24 cellular contexts compared by ENCODE assay signal in the genomic region with DNA sequence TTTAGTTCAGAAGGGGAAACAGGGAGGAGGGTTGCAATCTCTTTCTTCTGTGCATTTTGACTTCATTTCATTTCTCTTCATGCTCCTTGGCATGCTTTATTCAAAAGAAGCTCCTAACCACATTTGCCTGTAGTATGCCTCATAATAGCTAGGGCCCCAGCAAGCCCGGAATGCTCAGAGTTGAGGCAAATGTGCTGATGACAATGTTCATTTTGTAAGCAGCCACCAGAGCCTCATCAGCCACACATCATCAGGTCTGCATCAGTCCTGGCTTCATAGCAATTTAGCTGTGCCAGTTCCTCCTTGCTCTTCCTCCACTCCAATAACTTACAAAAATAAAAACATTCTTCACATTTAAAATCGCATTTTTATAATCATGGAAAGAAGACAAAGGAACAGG.
"Had no signal": no experiment of that assay in that cellular context is flagged by ENCODE, and none has a peak within 500 bp of the region (broad histone marks: within the 10 kb centered on the region; RNA-seq: fewer than 3 reads in every experiment).

No MANE protein-coding gene starts in this region.

- H3K27ac ChIP-seq: ascending aorta, heart right ventricle, skin epidermis, transverse colon had no signal

- H3K4me1 ChIP-seq: ascending aorta, heart right ventricle, transverse colon had no signal

- ATAC-seq: activated CD4-positive, CD25-positive, alpha-beta regulatory T cell treated with anti-CD3 and anti-CD28 coated beads, Interleukin-2, amount 50 U/mL, for 24 hours; activated T-cell treated with anti-CD3 and anti-CD28 coated beads, Interleukin-2, amount 50 U/mL, for 72 hours; mucosa of descending colon; T-cell had no signal

- H3K36me3 Mint-ChIP-seq: naive B cell, T-cell had no signal

- H3K27ac Mint-ChIP-seq: activated T-cell treated with anti-CD3 and anti-CD28 coated beads, Interleukin-2, amount 50 U/mL, for 72 hours; immature natural killer cell; naive B cell; progenitor cell of endocrine pancreas; stimulated activated naive CD8-positive, alpha-beta T cell treated with anti-CD3 and anti-CD28 coated beads, Interleukin-15, Interleukin-2, amounts not matched to agents 100 ng/mL and 50 ng/mL, for 24 hours; T-cell had no signal

- DNase-seq: activated CD4-positive, alpha-beta T cell treated with anti-CD3 and anti-CD28 coated beads, Interleukin-2, amount 50 U/mL, for 1 hour; activated CD8-positive, alpha-beta memory T cell treated with anti-CD3 and anti-CD28 coated beads for 24 hours; activated CD8-positive, alpha-beta memory T cell treated with anti-CD3 and anti-CD28 coated beads, Interleukin-2, amount 50 U/mL, for 48 hours; activated effector memory CD4-positive, alpha-beta T cell treated with anti-CD3 and anti-CD28 coated beads, Interleukin-2, amount 50 U/mL, for 16 hours; activated naive CD4-positive, alpha-beta T cell treated with anti-CD3 and anti-CD28 coated beads, Interleukin-2, amount 50 U/mL, for 16 hours; activated T-cell treated with anti-CD3 and anti-CD28 coated beads, Interleukin-2, amount 50 U/mL, for 72 hours; cerebellar nuclear complex; cortex of kidney; heart right ventricle; immature natural killer cell; mammary epithelial cell; mucosa of descending colon; naive B cell; stimulated activated CD4-positive, alpha-beta T cell treated with anti-CD3 and anti-CD28 coated beads, Interleukin-15, amount 100 ng/mL, for 24 hours; stimulated activated CD4-positive, alpha-beta T cell treated with anti-CD3 and anti-CD28 coated beads, Interleukin-2, amount 100 ng/mL, for 48 hours; T-cell; T-helper 9 cell; transverse colon had no signal

- H3K27me3 Mint-ChIP-seq: progenitor cell of endocrine pancreas; stimulated activated naive CD8-positive, alpha-beta T cell treated with anti-CD3 and anti-CD28 coated beads, Interleukin-15, Interleukin-2, amounts not matched to agents 100 ng/mL and 50 ng/mL, for 24 hours had no signal

- H3K4me3 Mint-ChIP-seq: activated T-cell treated with anti-CD3 and anti-CD28 coated beads, Interleukin-2, amount 50 U/mL, for 72 hours; immature natural killer cell; naive B cell; neural crest cell; stimulated activated naive CD8-positive, alpha-beta T cell treated with anti-CD3 and anti-CD28 coated beads, Interleukin-15, Interleukin-2, amounts not matched to agents 100 ng/mL and 50 ng/mL, for 24 hours; T-cell had no signal

- H3K4me3 ChIP-seq: ascending aorta, heart right ventricle, mucosa of descending colon, skin epidermis, transverse colon had no signal

- H3K9me3 ChIP-seq: ascending aorta, transverse colon had no signal

- H3K27me3 ChIP-seq: ascending aorta, heart right ventricle, transverse colon had no signal

- H3K4me1 Mint-ChIP-seq: immature natural killer cell, naive B cell, T-cell had no signal

- H3K36me3 ChIP-seq: ascending aorta, heart right ventricle, transverse colon had no signal
